ENCODE assay signal across 6 cellular contexts in the genomic region with DNA sequence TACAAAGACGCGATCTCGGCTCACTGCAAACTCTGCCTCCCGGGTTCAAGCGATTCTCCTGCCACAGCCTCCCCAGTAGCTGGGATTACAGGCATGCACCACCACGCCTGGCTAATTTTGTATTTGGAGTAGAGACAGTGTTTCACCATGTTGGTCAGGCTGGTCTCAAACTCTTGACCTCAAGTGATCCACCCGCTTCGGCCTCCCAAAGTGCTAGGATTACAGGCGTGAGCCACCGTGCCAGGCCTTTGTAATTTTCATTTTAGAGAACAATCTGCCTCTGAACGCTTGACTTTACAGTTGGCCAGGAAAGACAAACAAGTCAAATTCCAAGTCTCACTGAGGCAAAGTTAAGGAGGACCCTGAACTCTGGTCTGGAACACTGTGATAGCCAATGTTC. TPM values are rescaled to one million over a fixed set of nuclear protein-coding genes. Genes with fewer than 3 reads are reported as not detected.
"Had no signal": no experiment of that assay in that cellular context is flagged by ENCODE, and none has a peak within 500 bp of the region (broad histone marks: within the 10 kb centered on the region; RNA-seq: fewer than 3 reads in every experiment).

No MANE protein-coding gene starts in this region.

RNA-seq across cellular contexts. Expression of a gene that starts 31.1 kb away (rescaled TPM):
- total RNA-seq: GM23248, H1, H7, H9 had no signal
- polyA plus RNA-seq: GM23338 had no signal

RNA-seq across cellular contexts. Expression of a gene that starts 50.3 kb away (rescaled TPM):
- total RNA-seq: H4 had no signal
